In the genomic region with DNA sequence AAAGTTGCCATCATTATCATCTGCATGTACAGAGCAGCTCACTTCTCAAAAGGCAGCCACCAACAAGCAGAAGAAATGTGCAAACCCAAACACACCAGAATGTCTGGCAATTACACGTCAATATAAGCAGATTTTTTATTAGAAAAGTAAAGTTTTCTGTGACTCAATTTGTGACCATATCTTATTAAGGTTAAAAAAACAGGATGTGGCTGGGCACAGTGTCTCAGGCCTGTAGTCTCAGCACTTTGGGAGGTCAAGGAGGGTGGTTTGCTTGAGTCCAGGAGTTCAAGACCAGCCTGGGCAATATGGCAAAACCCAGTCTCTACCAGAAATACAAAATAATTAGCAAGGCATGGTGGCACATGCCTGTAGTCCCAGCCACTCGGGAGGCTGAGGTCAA, we compare ENCODE assay signal across 15 cellular contexts.
DNase-seq lines count a peak whose midpoint lies in the region; ATAC-seq and TF ChIP-seq lines count a peak whose summit lies in the region.
"Had no signal": no experiment of that assay in that cellular context is flagged by ENCODE, and none has a peak within 500 bp of the region (broad histone marks: within the 10 kb centered on the region; RNA-seq: fewer than 3 reads in every experiment).

No MANE protein-coding gene starts in this region.

- BruUV-seq in IMR-90 (replicated peaks; lab: Mats Ljungman, UMichigan), result no TSS peak
- BruUV-seq in PC-3 (replicated peaks; lab: Mats Ljungman, UMichigan), result no TSS peak

- H2BK120ac ChIP-seq in IMR-90 (ENCODE audit: low read depth, low read length), result no peak overlapping the region

- no peak overlapping the region for H2BK15ac ChIP-seq in IMR-90 (ENCODE audit: low read depth, low read length)

- H3K9me3 ChIP-seq in IMR-90 (ENCODE audit: control insufficient read depth, insufficient read depth, low read length), result no peaks in the 10 kb centered on the region
- no peaks in the 10 kb centered on the region for H3K9me3 ChIP-seq in sigmoid colon
- no peaks in the 10 kb centered on the region for H3K9me3 ChIP-seq in PC-3 (ENCODE audit: low read length)
- H3K9me3 ChIP-seq: BLaER1 treated with 17β-estradiol and CSF1 and Interleukin-3, amounts not matched to agents 10 nM and 100 nM had no signal

- H3K36me3 ChIP-seq in IMR-90 (ENCODE audit: control insufficient read depth, insufficient read depth, low read length) (no peaks in the 10 kb centered on the region), sigmoid colon (no peaks in the 10 kb centered on the region), PC-3 (ENCODE audit: low read depth, low read length) (no peaks in the 10 kb centered on the region)

- TF ChIP-seq RAD21 in IMR-90 (IDR thresholded peaks at IDR 0.05; ENCODE audit: low read length), result no peak

- H3K4me3 ChIP-seq in IMR-90 (ENCODE audit: insufficient read depth, low read depth, low read length) (no peak overlapping the region), fibroblast of mammary gland (ENCODE audit: control insufficient read depth, low read depth, low read length) (no peak overlapping the region), sigmoid colon (no peak overlapping the region), PC-3 (ENCODE audit: low read length) (no peak overlapping the region)
- H3K4me3 ChIP-seq: BLaER1 treated with 17β-estradiol and CSF1 and Interleukin-3, amounts not matched to agents 10 nM and 100 nM; GM23338 had no signal

- H3K79me2 ChIP-seq in PC-3 (ENCODE audit: low read length), result no peaks in the 10 kb centered on the region

- H2AK9ac ChIP-seq in IMR-90 (replicated peaks; ENCODE audit: low read depth, low read length, poor library complexity), result no peak overlapping the region

- ATAC-seq in IMR-90 (ENCODE audit: low read depth) (no peak), PC-3 (no peak), HG03045 (IDR thresholded peaks at IDR 0.05; ENCODE audit: unreplicated experiment) (no peak)
- ATAC-seq: CD8-positive, alpha-beta T cell; GM23338 had no signal

- H3K79me1 ChIP-seq in IMR-90 (ENCODE audit: low read depth in 1 of 2, low read length in 2 of 2), result no peaks in the 10 kb centered on the region

- no peak overlapping the region for H3K4ac ChIP-seq in IMR-90 (ENCODE audit: low read depth, low read length)

- no peak overlapping the region for H2BK5ac ChIP-seq in IMR-90 (ENCODE audit: low read depth, low read length, poor library complexity, severe bottlenecking)

- H3K9me2 ChIP-seq in PC-3 (replicated peaks; ENCODE audit: low read length), result no peaks in the 10 kb centered on the region

- H2BK20ac ChIP-seq in IMR-90 (ENCODE audit: low read depth, low read length), result no peak overlapping the region

- intact Hi-C loops in IMR-90 (cut with micrococcal nuclease), result no loop called here
- intact Hi-C loops in sigmoid colon (cut with DNase I), result no loop called here
- intact Hi-C loops in PC-3 (cut with micrococcal nuclease), result no loop called here

- TF ChIP-seq EP300 in sigmoid colon (IDR thresholded peaks at IDR 0.05), result no peak

- H4K20me1 ChIP-seq in IMR-90 (ENCODE audit: insufficient read depth, low read length) (no peaks in the 10 kb centered on the region), PC-3 (ENCODE audit: low read length) (no peaks in the 10 kb centered on the region)
- H4K20me1 ChIP-seq: BLaER1 treated with 17β-estradiol and CSF1 and Interleukin-3, amounts not matched to agents 10 nM and 100 nM had no signal

- dilution Hi-C loops in IMR-90 (cut with HindIII; ENCODE audit: low sequenced_read_pairs, unreplicated experiment), result no loop called here

- H4K91ac ChIP-seq in IMR-90 (ENCODE audit: insufficient read depth, low read depth, low read length), result no peak overlapping the region

- in situ Hi-C loops in IMR-90 (cut with MboI; ENCODE audit: low sequenced_read_pairs), result no loop called here

- H3K27ac ChIP-seq in IMR-90 (ENCODE audit: insufficient read depth, low read length) (no peak overlapping the region), sigmoid colon (no peak overlapping the region), PC-3 (ENCODE audit: low read length) (no peak overlapping the region)
- H3K27ac ChIP-seq: BLaER1 treated with 17β-estradiol and CSF1 and Interleukin-3, amounts not matched to agents 10 nM and 100 nM had no signal

- POLR2A ChIA-PET in IMR-90 (lab: Charles Lee; ENCODE audit: unreplicated experiment), result no interaction called here
- POLR2A ChIA-PET in PC-3 (lab: Charles Lee; ENCODE audit: unreplicated experiment), result no interaction called here

- no peak overlapping the region for H3K56ac ChIP-seq in IMR-90 (ENCODE audit: extremely low read depth, insufficient read depth, low read length)

- WGBS in IMR-90 (ENCODE audit: extremely low coverage in 2 of 2, insufficient read length in 1 of 2), 2 experiments, result no CpG with 5 or more reads among the region's 2 CpGs
- WGBS in sigmoid colon, 2 donors, result 86 to 87% methylated on average over 2 of the region's 2 CpGs

- 0 out of 2 replicates have a peak, but pooled peaks cover 4% of the 10 kb centered on the region for H3K9me1 ChIP-seq in IMR-90 (ENCODE audit: insufficient read depth, low read length)

- no peak overlapping the region for H4K8ac ChIP-seq in IMR-90 (ENCODE audit: low read depth in 2 of 2, low read length in 2 of 2)

- H3K14ac ChIP-seq in IMR-90 (replicated peaks; ENCODE audit: low read depth, low read length), result 0 out of 2 replicates have a peak overlapping the region, but pooled peaks have one; percentile 13

- 0 out of 2 replicates have a peak overlapping the region, but pooled peaks have one; percentile 25 for H3K23ac ChIP-seq in IMR-90 (ENCODE audit: low read depth, low read length)

- no peak for TF ChIP-seq POLR2A in IMR-90 (IDR thresholded peaks at IDR 0.05; ENCODE audit: low read depth, low read length)
- no peak for TF ChIP-seq POLR2A in sigmoid colon (IDR thresholded peaks at IDR 0.05)

- H3K4me1 ChIP-seq in IMR-90 (ENCODE audit: control insufficient read depth, insufficient read depth, low read length) (peaks cover 6% of the 10 kb centered on the region; the same call in 1 of the 2 replicates), sigmoid colon (peaks cover 0 to 19% (median 6%) of the 10 kb centered on the region in 4 donors), PC-3 (ENCODE audit: insufficient read depth, low read length) (no peaks in the 10 kb centered on the region)

- H3K9ac ChIP-seq in IMR-90 (ENCODE audit: low read depth, low read length), result no peak overlapping the region
- H3K9ac ChIP-seq in PC-3 (ENCODE audit: low read length), result no peak overlapping the region
- H3K9ac ChIP-seq: BLaER1 treated with 17β-estradiol and CSF1 and Interleukin-3, amounts not matched to agents 10 nM and 100 nM had no signal

- DNase-seq in EH (ENCODE audit: low read depth), result peak; percentile 60
- no peak for DNase-seq in IMR-90
- DNase-seq in fibroblast of mammary gland (ENCODE audit: low read depth), result peak; percentile 42
- DNase-seq in sigmoid colon, result peak; percentile 29
- DNase-seq in PC-3, result no peak
- no peak for DNase-seq in HuH-7 (ENCODE audit: low spot score)
- DNase-seq: 8988T; Calu3; CD8-positive, alpha-beta T cell; DMS79 treated with DMSO at 0.1 percent for 48 hours; GDM1; HCEC 1CT had no signal

- H2AFZ ChIP-seq in IMR-90 (replicated peaks; ENCODE audit: low read length, poor library complexity) (no peak overlapping the region), PC-3 (ENCODE audit: low read length) (no peak overlapping the region)
- H2AFZ ChIP-seq: GM23338 had no signal

- no peaks in the 10 kb centered on the region for H3F3A ChIP-seq in PC-3 (ENCODE audit: low read length, unreplicated experiment)

- no peak overlapping the region for H4K5ac ChIP-seq in IMR-90 (ENCODE audit: low read depth, low read length)

- H3K18ac ChIP-seq in IMR-90 (ENCODE audit: low read depth, low read length), result no peak overlapping the region

- H3K27me3 ChIP-seq in IMR-90 (ENCODE audit: control insufficient read depth, insufficient read depth, low read length) (no peaks in the 10 kb centered on the region), sigmoid colon (no peaks in the 10 kb centered on the region), PC-3 (ENCODE audit: low read length) (no peaks in the 10 kb centered on the region)
- H3K27me3 ChIP-seq: BLaER1 treated with 17β-estradiol and CSF1 and Interleukin-3, amounts not matched to agents 10 nM and 100 nM had no signal

- CTCF ChIA-PET in IMR-90 (lab: Yijun Ruan, JAX), result no interaction called here
- CTCF ChIA-PET in PC-3 (lab: Charles Lee), result no interaction called here

- TF ChIP-seq CTCF in IMR-90 (conservative IDR thresholded peaks at IDR 0.05; ENCODE audit: low read depth, low read length) (no peak), fibroblast of mammary gland (conservative IDR thresholded peaks at IDR 0.05; ENCODE audit: control insufficient read depth, insufficient read depth, low read depth, low read length) (no peak), sigmoid colon (IDR thresholded peaks at IDR 0.05) (no peak), PC-3 (conservative IDR thresholded peaks at IDR 0.05; ENCODE audit: low read depth, low read length) (no peak)

- H2AK5ac ChIP-seq in IMR-90 (ENCODE audit: low read depth, low read length), result no peak overlapping the region

- no peak overlapping the region for H3K4me2 ChIP-seq in IMR-90 (ENCODE audit: low read depth, low read length)
- H3K4me2 ChIP-seq in PC-3 (ENCODE audit: low read length), result no peak overlapping the region
- H3K4me2 ChIP-seq: BLaER1 treated with 17β-estradiol and CSF1 and Interleukin-3, amounts not matched to agents 10 nM and 100 nM; GM23338 had no signal

TF ChIP-seq in IMR-90, 13 proteins besides CTCF, POLR2A, EP300 and RAD21 (continues in another document):
- no peak for TF ChIP-seq SMC3 (IDR thresholded peaks at IDR 0.05; ENCODE audit: low read depth, low read length)
- TF ChIP-seq, protein P1, sequence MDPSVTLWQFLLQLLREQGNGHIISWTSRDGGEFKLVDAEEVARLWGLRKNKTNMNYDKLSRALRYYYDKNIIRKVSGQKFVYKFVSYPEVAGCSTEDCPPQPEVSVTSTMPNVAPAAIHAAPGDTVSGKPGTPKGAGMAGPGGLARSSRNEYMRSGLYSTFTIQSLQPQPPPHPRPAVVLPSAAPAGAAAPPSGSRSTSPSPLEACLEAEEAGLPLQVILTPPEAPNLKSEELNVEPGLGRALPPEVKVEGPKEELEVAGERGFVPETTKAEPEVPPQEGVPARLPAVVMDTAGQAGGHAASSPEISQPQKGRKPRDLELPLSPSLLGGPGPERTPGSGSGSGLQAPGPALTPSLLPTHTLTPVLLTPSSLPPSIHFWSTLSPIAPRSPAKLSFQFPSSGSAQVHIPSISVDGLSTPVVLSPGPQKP (IDR thresholded peaks at IDR 0.05; ENCODE audit: borderline replicate concordance, low read depth, low read length), result no peak
- no peak for TF ChIP-seq CEBPB (IDR thresholded peaks at IDR 0.05; ENCODE audit: low read depth, low read length)
- TF ChIP-seq BHLHE40 (IDR thresholded peaks at IDR 0.05; ENCODE audit: low read depth, low read length), result no peak
- TF ChIP-seq, protein P2, sequence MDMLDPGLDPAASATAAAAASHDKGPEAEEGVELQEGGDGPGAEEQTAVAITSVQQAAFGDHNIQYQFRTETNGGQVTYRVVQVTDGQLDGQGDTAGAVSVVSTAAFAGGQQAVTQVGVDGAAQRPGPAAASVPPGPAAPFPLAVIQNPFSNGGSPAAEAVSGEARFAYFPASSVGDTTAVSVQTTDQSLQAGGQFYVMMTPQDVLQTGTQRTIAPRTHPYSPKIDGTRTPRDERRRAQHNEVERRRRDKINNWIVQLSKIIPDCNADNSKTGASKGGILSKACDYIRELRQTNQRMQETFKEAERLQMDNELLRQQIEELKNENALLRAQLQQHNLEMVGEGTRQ (IDR thresholded peaks at IDR 0.05; ENCODE audit: low read depth, low read length), result no peak
- TF ChIP-seq RFX5 (IDR thresholded peaks at IDR 0.05; ENCODE audit: low read depth, low read length), result no peak

Comparison
In these comparisons a context has a peak if more than half of its experiments do, and no peak if none do; other contexts are left out.
1. DNase-seq: peak in EH (single experiment), fibroblast of mammary gland (single experiment) and sigmoid colon (single experiment); none in IMR-90 (single experiment), PC-3 (single experiment) and HuH-7 (single experiment).